Comparison of ENCODE assay signal across 19 cellular contexts in genomic region chr6:12529364-12530019, GRCh38.
"Had no signal": no experiment of that assay in that cellular context is flagged by ENCODE, and none has a peak within 500 bp of the region (broad histone marks: within the 10 kb centered on the region; RNA-seq: fewer than 3 reads in every experiment).

No MANE protein-coding gene starts in this region.

- H3K9me3 ChIP-seq: body of pancreas, gastrocnemius medialis had no signal

- H3K4me1 Mint-ChIP-seq: activated naive CD8-positive, alpha-beta T cell treated with anti-CD3 and anti-CD28 coated beads for 36 hours; central memory CD8-positive, alpha-beta T cell; immature natural killer cell had no signal

- H3K27ac Mint-ChIP-seq: activated naive CD8-positive, alpha-beta T cell treated with anti-CD3 and anti-CD28 coated beads for 36 hours; activated T-helper 1 cell treated with anti-CD3 and anti-CD28 coated beads, Interleukin-12 subunit alpha, Interleukin-12 subunit beta, Interleukin-2, Interleukin-4 antibody, amounts not matched to agents 30 ng/mL and 10 ng/mL and 1 ng/mL, durations not matched to agents 14 hours and 24 hours and 36 hours; immature natural killer cell had no signal

- H3K27ac ChIP-seq: right atrium auricular region had no signal

- H3K27me3 ChIP-seq: body of pancreas, gastrocnemius medialis, heart left ventricle, right atrium auricular region, tibial nerve had no signal

- H3K4me3 ChIP-seq: body of pancreas, gastrocnemius medialis, heart left ventricle, lung, right atrium auricular region, tibial nerve had no signal

- H3K4me3 Mint-ChIP-seq: activated naive CD8-positive, alpha-beta T cell treated with anti-CD3 and anti-CD28 coated beads for 36 hours; activated T-helper 1 cell treated with anti-CD3 and anti-CD28 coated beads, Interleukin-12 subunit alpha, Interleukin-12 subunit beta, Interleukin-2, Interleukin-4 antibody, amounts not matched to agents 30 ng/mL and 10 ng/mL and 1 ng/mL, durations not matched to agents 14 hours and 24 hours and 36 hours; central memory CD8-positive, alpha-beta T cell; immature natural killer cell; naive thymus-derived CD4-positive, alpha-beta T cell had no signal

- H3K36me3 Mint-ChIP-seq: activated naive CD8-positive, alpha-beta T cell treated with anti-CD3 and anti-CD28 coated beads for 36 hours; immature natural killer cell had no signal

- ATAC-seq: activated CD4-positive, CD25-positive, alpha-beta regulatory T cell treated with anti-CD3 and anti-CD28 coated beads, Interleukin-2, amount 50 U/mL, for 24 hours; body of pancreas; gastrocnemius medialis; naive thymus-derived CD4-positive, alpha-beta T cell had no signal

- H3K4me1 ChIP-seq: body of pancreas, gastrocnemius medialis, tibial nerve had no signal

- DNase-seq: activated CD4-positive, alpha-beta T cell treated with anti-CD3 and anti-CD28 coated beads, Interleukin-2, amount 50 U/mL, for 1 hour; activated CD8-positive, alpha-beta memory T cell treated with anti-CD3 and anti-CD28 coated beads for 24 hours; activated naive CD8-positive, alpha-beta T cell treated with anti-CD3 and anti-CD28 coated beads for 36 hours; amygdala; body of pancreas; effector memory CD4-positive, alpha-beta T cell; gastrocnemius medialis; immature natural killer cell; naive thymus-derived CD4-positive, alpha-beta T cell; stimulated activated CD4-positive, alpha-beta T cell treated with anti-CD3 and anti-CD28 coated beads, Interleukin-15, amount 100 ng/mL, for 24 hours; stimulated activated CD4-positive, alpha-beta T cell treated with anti-CD3 and anti-CD28 coated beads, Interleukin-4, amount 100 ng/mL, for 1 hour; stimulated activated naive CD4-positive, alpha-beta T cell had no signal

- H3K9me3 Mint-ChIP-seq: activated T-helper 1 cell treated with anti-CD3 and anti-CD28 coated beads, Interleukin-12 subunit alpha, Interleukin-12 subunit beta, Interleukin-2, Interleukin-4 antibody, amounts not matched to agents 30 ng/mL and 10 ng/mL and 1 ng/mL, durations not matched to agents 14 hours and 24 hours and 36 hours; central memory CD8-positive, alpha-beta T cell had no signal

- H3K36me3 ChIP-seq: gastrocnemius medialis, heart left ventricle, right atrium auricular region, tibial nerve had no signal
